In genomic region chr10:126357169-126357568, GRCh38 we compare ENCODE assay signal across 35 cellular contexts.
"Had no signal": no experiment of that assay in that cellular context is flagged by ENCODE, and none has a peak within 500 bp of the region (broad histone marks: within the 10 kb centered on the region; RNA-seq: fewer than 3 reads in every experiment).

No MANE protein-coding gene starts in this region.

- H3K36me3 ChIP-seq: MG63 had no signal

- H3K4me3 ChIP-seq: MG63 had no signal

- DNase-seq: Karpas-422, Kasumi-1, MG63, MM.1S, MV-4-11, NCI-H1048, NCI-H1092, NCI-H1092 treated with DMSO at 0.1 percent for 48 hours, NCI-H1105, NCI-H1105 treated with DMSO at 0.1 percent for 48 hours, NCI-H1417, NCI-H1417 treated with DMSO at 0.1 percent for 48 hours, NCI-H1436, NCI-H1436 treated with DMSO at 0.1 percent for 48 hours, NCI-H146, NCI-H1694, NCI-H1694 treated with DMSO at 0.1 percent for 48 hours, NCI-H187, NCI-H187 treated with DMSO at 0.1 percent for 48 hours, NCI-H1930, NCI-H2029, NCI-H2029 treated with DMSO at 0.1 percent for 48 hours, NCI-H2081, NCI-H2081 treated with DMSO at 0.1 percent for 48 hours, NCI-H2107, NCI-H2171, NCI-H2171 treated with DMSO at 0.1 percent for 48 hours, NCI-H2227 treated with DMSO at 0.1 percent for 48 hours, NCI-H226, NCI-H345, NCI-H446, NCI-H446 treated with DMSO at 0.1 percent for 48 hours, NCI-H510A, NCI-H510A treated with DMSO at 0.1 percent for 48 hours, NCI-H524 had no signal
